15 cellular contexts compared by ENCODE assay signal in the genomic region with DNA sequence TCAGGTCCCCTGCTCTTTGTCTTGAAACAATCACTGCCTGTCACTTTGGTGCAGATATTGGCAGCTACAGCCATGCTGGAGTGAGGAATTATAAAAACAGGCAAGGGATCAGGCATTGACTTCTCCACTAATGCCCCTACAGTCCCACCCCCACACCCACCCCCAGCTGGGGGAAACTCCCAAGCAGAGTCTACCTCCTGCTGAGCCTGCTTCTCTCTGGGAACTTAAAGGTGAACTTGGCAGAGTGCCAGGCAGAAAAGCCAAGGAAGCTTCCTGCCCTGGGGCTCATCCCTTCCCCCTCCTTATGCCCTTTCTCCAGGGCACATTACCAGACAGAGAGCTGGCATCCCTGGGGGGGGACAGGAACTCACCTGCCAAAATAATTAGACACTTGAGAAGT. TPM values are rescaled to one million over a fixed set of nuclear protein-coding genes. Genes with fewer than 3 reads are reported as not detected.
DNase-seq lines count a peak whose midpoint lies in the region; ATAC-seq, FAIRE-seq and TF ChIP-seq lines count a peak whose summit lies in the region.
"Had no signal": no experiment of that assay in that cellular context is flagged by ENCODE, and none has a peak within 500 bp of the region (broad histone marks: within the 10 kb centered on the region; RNA-seq: fewer than 3 reads in every experiment).

No MANE protein-coding gene starts in this region.

- no peak for ATAC-seq in activated B cell treated with CpG ODN at 0.5 μM for 24 hours (ENCODE audit: low read depth)
- peak in 2 of 4 donors; percentile 11 to 20 for ATAC-seq in pancreas
- no peak for ATAC-seq in GM21529 (IDR thresholded peaks at IDR 0.05; ENCODE audit: unreplicated experiment)

- no peaks in the 10 kb centered on the region for H3K27me3 ChIP-seq in pancreas
- H3K27me3 ChIP-seq: MG63 had no signal

- H3K4me1 Mint-ChIP-seq in activated B cell treated with CpG ODN at 0.5 μM for 24 hours (peaks cover 6% of the 10 kb centered on the region), type B pancreatic cell (ENCODE audit: unreplicated experiment) (peaks cover 38% of the 10 kb centered on the region)
- H3K4me1 Mint-ChIP-seq: CD8-positive, alpha-beta memory T cell had no signal

- no peak for FAIRE-seq in pancreas (lab: Jason Lieb, UNC)

- DNase-seq in DMS53 (lab: John Stamatoyannopoulos, UW) (peak; percentile 20), DMS53 treated with DMSO at 0.1 percent for 48 hours (lab: John Stamatoyannopoulos, UW; ENCODE audit: unreplicated experiment) (no peak), NCI-H2029 treated with DMSO at 0.1 percent for 48 hours (lab: John Stamatoyannopoulos, UW) (peak; percentile 14), activated B cell treated with CpG ODN at 0.5 μM for 24 hours (no peak), pancreas (peak in 3 of 6 donors; percentile 47 to 51 (median 48)), type B pancreatic cell (ENCODE audit: extremely low spot score, unreplicated experiment) (no peak), COLO829 (ENCODE audit: low spot score) (no peak)
- DNase-seq: 8988T; caudate nucleus; CD8-positive, alpha-beta memory T cell; MG63; nucleus accumbens had no signal

- H3K27me3 Mint-ChIP-seq in activated B cell treated with CpG ODN at 0.5 μM for 24 hours: no peaks in the 10 kb centered on the region
- peaks cover 7% of the 10 kb centered on the region for H3K27me3 Mint-ChIP-seq in type B pancreatic cell
- H3K27me3 Mint-ChIP-seq: memory B cell had no signal

- intact Hi-C loops in activated B cell treated with CpG ODN at 0.5 μM for 24 hours (cut with micrococcal nuclease): no loop called here
- intact Hi-C loops in pancreas (cut with DNase I): no loop called here

- H3K4me1 ChIP-seq in pancreas: peaks cover 13 to 26% (median 24%) of the 10 kb centered on the region in 3 donors

- CTCF ChIA-PET in activated B cell treated with CpG ODN at 0.5 μM for 24 hours (lab: Charles Lee): interaction anchor here (1.6 to 2.4 kb wide), 2 partner anchors 25 to 36 kb away, joined by 3 to 6 read pairs; no protein-coding TSS in a partner anchor

- H3K27ac Mint-ChIP-seq in activated B cell treated with CpG ODN at 0.5 μM for 24 hours: peak overlapping the region; percentile 30
- H3K27ac Mint-ChIP-seq in type B pancreatic cell: no peak overlapping the region
- H3K27ac Mint-ChIP-seq: memory B cell had no signal

- H3K36me3 Mint-ChIP-seq in activated B cell treated with CpG ODN at 0.5 μM for 24 hours (ENCODE audit: low read depth) (no peaks in the 10 kb centered on the region), type B pancreatic cell (no peaks in the 10 kb centered on the region)
- H3K36me3 Mint-ChIP-seq: CD8-positive, alpha-beta memory T cell; memory B cell had no signal

- no peak overlapping the region for H3K4me3 Mint-ChIP-seq in activated B cell treated with CpG ODN at 0.5 μM for 24 hours
- H3K4me3 Mint-ChIP-seq in type B pancreatic cell: no peak overlapping the region
- H3K4me3 Mint-ChIP-seq: CD8-positive, alpha-beta memory T cell; memory B cell had no signal

- peak overlapping the region; percentile 28 to 79 (median 59) for H3K27ac ChIP-seq in pancreas
- H3K27ac ChIP-seq: epithelial cell of prostate had no signal

- H3K9me3 Mint-ChIP-seq in activated B cell treated with CpG ODN at 0.5 μM for 24 hours (no peaks in the 10 kb centered on the region), type B pancreatic cell (no peaks in the 10 kb centered on the region)
- H3K9me3 Mint-ChIP-seq: CD8-positive, alpha-beta memory T cell; memory B cell had no signal

- TF ChIP-seq CTCF in activated B cell treated with CpG ODN at 0.5 μM for 24 hours (IDR thresholded peaks at IDR 0.05) (no peak), pancreas (IDR thresholded peaks at IDR 0.05) (no peak), type B pancreatic cell (conservative IDR thresholded peaks at IDR 0.05) (no peak)

- H3K4me3 ChIP-seq in pancreas: no peak overlapping the region
- H3K4me3 ChIP-seq: MG63 had no signal

- H3K36me3 ChIP-seq in pancreas: no peaks in the 10 kb centered on the region
- H3K36me3 ChIP-seq: MG63 had no signal

- POLR2A ChIA-PET in activated B cell treated with CpG ODN at 0.5 μM for 24 hours (lab: Charles Lee): interaction anchor here (0.6 to 0.7 kb wide), 2 partner anchors 81 to 218 kb away, joined by 3 read pairs; no protein-coding TSS in a partner anchor

- no peaks in the 10 kb centered on the region for H3K9me3 ChIP-seq in pancreas
- H3K9me3 ChIP-seq: MG63 had no signal

RNA-seq across cellular contexts. Expression of gene NCMAP, which starts 6.7 kb away (rescaled TPM):
- not detected in 2 replicates for total RNA-seq in activated B cell treated with CpG ODN at 0.5 μM for 24 hours
- total RNA-seq in pancreas: 10 to 100 TPM in 3 of 6 donors, 1 to 10 TPM in 3; 6.9 to 24.7 (median 11.8) TPM
- polyA plus RNA-seq in pancreas: 1 to 10 TPM; 6.3 to 9.7 TPM
- 2.1 and 2.4 TPM in 2 replicates for total RNA-seq in type B pancreatic cell (ENCODE audit: low replicate concordance)
- polyA plus RNA-seq: CD8-positive, alpha-beta memory T cell had no signal

RNA-seq across cellular contexts. Expression of gene RCAN3, which starts 60.0 kb away (rescaled TPM):
- total RNA-seq in activated B cell treated with CpG ODN at 0.5 μM for 24 hours (22.8 and 23.6 TPM in 2 replicates), pancreas (10 to 100 TPM; 11.5 to 14.2 (median 12.4) TPM), type B pancreatic cell (ENCODE audit: low replicate concordance) (20.4 and 40.8 TPM in 2 replicates)
- polyA plus RNA-seq in pancreas: 10 to 100 TPM in 1 of 2 donors, 1 to 10 TPM in 1; 4.0 to 11.6 TPM

Comparison
In these comparisons a context has a peak if more than half of its experiments do, and no peak if none do; other contexts are left out.
1. DNase-seq: peak in DMS53 (single experiment) and NCI-H2029 treated with DMSO at 0.1 percent for 48 hours (single experiment); none in DMS53 treated with DMSO at 0.1 percent for 48 hours (single experiment), activated B cell treated with CpG ODN at 0.5 μM for 24 hours (single experiment), type B pancreatic cell (single experiment) and COLO829 (single experiment).